ENCODE assay signal across 1 cellular context in the genomic region with DNA sequence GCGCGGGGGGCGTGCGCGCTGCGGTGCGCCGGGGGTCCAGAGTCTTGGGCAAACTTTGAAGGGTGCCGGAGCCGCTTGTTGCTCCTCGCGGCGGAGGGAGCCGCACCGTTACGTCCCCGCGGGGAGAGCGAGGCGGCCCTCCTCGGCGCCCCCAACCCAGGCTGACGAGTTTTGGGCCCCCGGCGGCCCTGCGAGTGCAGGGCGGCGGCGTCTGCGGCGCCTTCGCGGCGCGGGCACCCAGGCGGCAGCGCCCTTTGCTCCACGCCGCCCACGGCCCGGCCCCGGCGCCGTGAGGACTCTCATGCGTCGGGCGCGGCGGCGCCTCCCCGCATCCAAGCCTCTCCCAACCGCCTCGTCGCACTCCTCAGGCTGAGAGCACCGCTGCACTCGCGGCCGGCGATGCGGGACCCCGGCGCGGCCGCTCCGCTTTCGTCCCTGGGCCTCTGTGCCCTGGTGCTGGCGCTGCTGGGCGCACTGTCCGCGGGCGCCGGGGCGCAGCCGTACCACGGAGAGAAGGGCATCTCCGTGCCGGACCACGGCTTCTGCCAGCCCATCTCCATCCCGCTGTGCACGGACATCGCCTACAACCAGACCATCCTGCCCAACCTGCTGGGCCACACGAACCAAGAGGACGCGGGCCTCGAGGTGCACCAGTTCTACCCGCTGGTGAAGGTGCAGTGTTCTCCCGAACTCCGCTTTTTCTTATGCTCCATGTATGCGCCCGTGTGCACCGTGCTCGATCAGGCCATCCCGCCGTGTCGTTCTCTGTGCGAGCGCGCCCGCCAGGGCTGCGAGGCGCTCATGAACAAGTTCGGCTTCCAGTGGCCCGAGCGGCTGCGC.
A peak's percentile ranks its signal among the peaks of the same experiment; 100 is the strongest.
TF ChIP-seq lines count a peak whose summit lies in the region.

No MANE protein-coding gene starts in this region.

TF ChIP-seq in HepG2, 621 proteins besides CTCF, POLR2A, EP300 and RAD21 (continues in another document):
- TF ChIP-seq, protein P1, sequence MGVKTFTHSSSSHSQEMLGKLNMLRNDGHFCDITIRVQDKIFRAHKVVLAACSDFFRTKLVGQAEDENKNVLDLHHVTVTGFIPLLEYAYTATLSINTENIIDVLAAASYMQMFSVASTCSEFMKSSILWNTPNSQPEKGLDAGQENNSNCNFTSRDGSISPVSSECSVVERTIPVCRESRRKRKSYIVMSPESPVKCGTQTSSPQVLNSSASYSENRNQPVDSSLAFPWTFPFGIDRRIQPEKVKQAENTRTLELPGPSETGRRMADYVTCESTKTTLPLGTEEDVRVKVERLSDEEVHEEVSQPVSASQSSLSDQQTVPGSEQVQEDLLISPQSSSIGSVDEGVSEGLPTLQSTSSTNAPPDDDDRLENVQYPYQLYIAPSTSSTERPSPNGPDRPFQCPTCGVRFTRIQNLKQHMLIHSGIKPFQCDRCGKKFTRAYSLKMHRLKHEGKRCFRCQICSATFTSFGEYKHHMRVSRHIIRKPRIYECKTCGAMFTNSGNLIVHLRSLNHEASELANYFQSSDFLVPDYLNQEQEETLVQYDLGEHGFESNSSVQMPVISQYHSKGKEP (CRISPR knock-in tag; IDR thresholded peaks at IDR 0.05), result no peak
- peak; percentile 36; the same call in 1 of the 2 replicates for TF ChIP-seq POGZ (CRISPR knock-in tag; IDR thresholded peaks at IDR 0.05)
- TF ChIP-seq ZSCAN31 (CRISPR knock-in tag; IDR thresholded peaks at IDR 0.05; ENCODE audit: low read depth), result 0 out of 2 replicates have a peak, but pooled peaks have one; percentile 7
- peak; percentile 49; the same call in 1 of the 2 replicates for TF ChIP-seq ZNF776 (CRISPR knock-in tag; IDR thresholded peaks at IDR 0.05)
- TF ChIP-seq ZNF567 (CRISPR knock-in tag; IDR thresholded peaks at IDR 0.05; ENCODE audit: borderline replicate concordance), result 0 out of 2 replicates have a peak, but pooled peaks have one; percentile 19
- TF ChIP-seq ZSCAN25 (CRISPR knock-in tag; IDR thresholded peaks at IDR 0.05), result no peak
- TF ChIP-seq YEATS4 (CRISPR knock-in tag; IDR thresholded peaks at IDR 0.05; ENCODE audit: borderline replicate concordance), result no peak
- TF ChIP-seq ZIK1 (CRISPR knock-in tag; IDR thresholded peaks at IDR 0.05; ENCODE audit: borderline replicate concordance, low read depth), result 0 out of 2 replicates have a peak, but pooled peaks have one; percentile 35
- TF ChIP-seq, protein P2, sequence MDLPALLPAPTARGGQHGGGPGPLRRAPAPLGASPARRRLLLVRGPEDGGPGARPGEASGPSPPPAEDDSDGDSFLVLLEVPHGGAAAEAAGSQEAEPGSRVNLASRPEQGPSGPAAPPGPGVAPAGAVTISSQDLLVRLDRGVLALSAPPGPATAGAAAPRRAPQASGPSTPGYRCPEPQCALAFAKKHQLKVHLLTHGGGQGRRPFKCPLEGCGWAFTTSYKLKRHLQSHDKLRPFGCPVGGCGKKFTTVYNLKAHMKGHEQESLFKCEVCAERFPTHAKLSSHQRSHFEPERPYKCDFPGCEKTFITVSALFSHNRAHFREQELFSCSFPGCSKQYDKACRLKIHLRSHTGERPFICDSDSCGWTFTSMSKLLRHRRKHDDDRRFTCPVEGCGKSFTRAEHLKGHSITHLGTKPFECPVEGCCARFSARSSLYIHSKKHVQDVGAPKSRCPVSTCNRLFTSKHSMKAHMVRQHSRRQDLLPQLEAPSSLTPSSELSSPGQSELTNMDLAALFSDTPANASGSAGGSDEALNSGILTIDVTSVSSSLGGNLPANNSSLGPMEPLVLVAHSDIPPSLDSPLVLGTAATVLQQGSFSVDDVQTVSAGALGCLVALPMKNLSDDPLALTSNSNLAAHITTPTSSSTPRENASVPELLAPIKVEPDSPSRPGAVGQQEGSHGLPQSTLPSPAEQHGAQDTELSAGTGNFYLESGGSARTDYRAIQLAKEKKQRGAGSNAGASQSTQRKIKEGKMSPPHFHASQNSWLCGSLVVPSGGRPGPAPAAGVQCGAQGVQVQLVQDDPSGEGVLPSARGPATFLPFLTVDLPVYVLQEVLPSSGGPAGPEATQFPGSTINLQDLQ (CRISPR knock-in tag; IDR thresholded peaks at IDR 0.05), result 0 out of 2 replicates have a peak, but pooled peaks have one; percentile 5
- TF ChIP-seq ZNF674 (CRISPR knock-in tag; IDR thresholded peaks at IDR 0.05; ENCODE audit: low read depth), result 0 out of 2 replicates have a peak, but pooled peaks have one; percentile 72
- TF ChIP-seq ZNF468 (CRISPR knock-in tag; IDR thresholded peaks at IDR 0.05), result 0 out of 2 replicates have a peak, but pooled peaks have one; percentile 55
- peak; percentile 33 for TF ChIP-seq AGO2 (optimal IDR thresholded peaks at IDR 0.05; ENCODE audit: low read depth, low read length)
- TF ChIP-seq RFX5 (IDR thresholded peaks at IDR 0.05; ENCODE audit: low read depth, low read length), result no peak
- TF ChIP-seq, protein P3, sequence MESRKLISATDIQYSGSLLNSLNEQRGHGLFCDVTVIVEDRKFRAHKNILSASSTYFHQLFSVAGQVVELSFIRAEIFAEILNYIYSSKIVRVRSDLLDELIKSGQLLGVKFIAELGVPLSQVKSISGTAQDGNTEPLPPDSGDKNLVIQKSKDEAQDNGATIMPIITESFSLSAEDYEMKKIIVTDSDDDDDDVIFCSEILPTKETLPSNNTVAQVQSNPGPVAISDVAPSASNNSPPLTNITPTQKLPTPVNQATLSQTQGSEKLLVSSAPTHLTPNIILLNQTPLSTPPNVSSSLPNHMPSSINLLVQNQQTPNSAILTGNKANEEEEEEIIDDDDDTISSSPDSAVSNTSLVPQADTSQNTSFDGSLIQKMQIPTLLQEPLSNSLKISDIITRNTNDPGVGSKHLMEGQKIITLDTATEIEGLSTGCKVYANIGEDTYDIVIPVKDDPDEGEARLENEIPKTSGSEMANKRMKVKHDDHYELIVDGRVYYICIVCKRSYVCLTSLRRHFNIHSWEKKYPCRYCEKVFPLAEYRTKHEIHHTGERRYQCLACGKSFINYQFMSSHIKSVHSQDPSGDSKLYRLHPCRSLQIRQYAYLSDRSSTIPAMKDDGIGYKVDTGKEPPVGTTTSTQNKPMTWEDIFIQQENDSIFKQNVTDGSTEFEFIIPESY (CRISPR knock-in tag; IDR thresholded peaks at IDR 0.05), result 0 out of 2 replicates have a peak, but pooled peaks have one; percentile 49
- TF ChIP-seq, protein P4, sequence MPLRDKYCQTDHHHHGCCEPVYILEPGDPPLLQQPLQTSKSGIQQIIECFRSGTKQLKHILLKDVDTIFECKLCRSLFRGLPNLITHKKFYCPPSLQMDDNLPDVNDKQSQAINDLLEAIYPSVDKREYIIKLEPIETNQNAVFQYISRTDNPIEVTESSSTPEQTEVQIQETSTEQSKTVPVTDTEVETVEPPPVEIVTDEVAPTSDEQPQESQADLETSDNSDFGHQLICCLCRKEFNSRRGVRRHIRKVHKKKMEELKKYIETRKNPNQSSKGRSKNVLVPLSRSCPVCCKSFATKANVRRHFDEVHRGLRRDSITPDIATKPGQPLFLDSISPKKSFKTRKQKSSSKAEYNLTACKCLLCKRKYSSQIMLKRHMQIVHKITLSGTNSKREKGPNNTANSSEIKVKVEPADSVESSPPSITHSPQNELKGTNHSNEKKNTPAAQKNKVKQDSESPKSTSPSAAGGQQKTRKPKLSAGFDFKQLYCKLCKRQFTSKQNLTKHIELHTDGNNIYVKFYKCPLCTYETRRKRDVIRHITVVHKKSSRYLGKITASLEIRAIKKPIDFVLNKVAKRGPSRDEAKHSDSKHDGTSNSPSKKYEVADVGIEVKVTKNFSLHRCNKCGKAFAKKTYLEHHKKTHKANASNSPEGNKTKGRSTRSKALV (CRISPR knock-in tag; IDR thresholded peaks at IDR 0.05), result peak; percentile 94
- no peak for TF ChIP-seq ZBTB7A (CRISPR knock-in tag; IDR thresholded peaks at IDR 0.05)
- peak; percentile 87; the same call in 1 of the 2 replicates for TF ChIP-seq EZH2 (conservative IDR thresholded peaks at IDR 0.05; ENCODE audit: low read depth, low read length)
- TF ChIP-seq ZNF720 (CRISPR knock-in tag; IDR thresholded peaks at IDR 0.05), result no peak
- 0 out of 2 replicates have a peak, but pooled peaks have one; percentile 17 for TF ChIP-seq KMT2A (CRISPR knock-in tag; IDR thresholded peaks at IDR 0.05)
- TF ChIP-seq, protein P5, sequence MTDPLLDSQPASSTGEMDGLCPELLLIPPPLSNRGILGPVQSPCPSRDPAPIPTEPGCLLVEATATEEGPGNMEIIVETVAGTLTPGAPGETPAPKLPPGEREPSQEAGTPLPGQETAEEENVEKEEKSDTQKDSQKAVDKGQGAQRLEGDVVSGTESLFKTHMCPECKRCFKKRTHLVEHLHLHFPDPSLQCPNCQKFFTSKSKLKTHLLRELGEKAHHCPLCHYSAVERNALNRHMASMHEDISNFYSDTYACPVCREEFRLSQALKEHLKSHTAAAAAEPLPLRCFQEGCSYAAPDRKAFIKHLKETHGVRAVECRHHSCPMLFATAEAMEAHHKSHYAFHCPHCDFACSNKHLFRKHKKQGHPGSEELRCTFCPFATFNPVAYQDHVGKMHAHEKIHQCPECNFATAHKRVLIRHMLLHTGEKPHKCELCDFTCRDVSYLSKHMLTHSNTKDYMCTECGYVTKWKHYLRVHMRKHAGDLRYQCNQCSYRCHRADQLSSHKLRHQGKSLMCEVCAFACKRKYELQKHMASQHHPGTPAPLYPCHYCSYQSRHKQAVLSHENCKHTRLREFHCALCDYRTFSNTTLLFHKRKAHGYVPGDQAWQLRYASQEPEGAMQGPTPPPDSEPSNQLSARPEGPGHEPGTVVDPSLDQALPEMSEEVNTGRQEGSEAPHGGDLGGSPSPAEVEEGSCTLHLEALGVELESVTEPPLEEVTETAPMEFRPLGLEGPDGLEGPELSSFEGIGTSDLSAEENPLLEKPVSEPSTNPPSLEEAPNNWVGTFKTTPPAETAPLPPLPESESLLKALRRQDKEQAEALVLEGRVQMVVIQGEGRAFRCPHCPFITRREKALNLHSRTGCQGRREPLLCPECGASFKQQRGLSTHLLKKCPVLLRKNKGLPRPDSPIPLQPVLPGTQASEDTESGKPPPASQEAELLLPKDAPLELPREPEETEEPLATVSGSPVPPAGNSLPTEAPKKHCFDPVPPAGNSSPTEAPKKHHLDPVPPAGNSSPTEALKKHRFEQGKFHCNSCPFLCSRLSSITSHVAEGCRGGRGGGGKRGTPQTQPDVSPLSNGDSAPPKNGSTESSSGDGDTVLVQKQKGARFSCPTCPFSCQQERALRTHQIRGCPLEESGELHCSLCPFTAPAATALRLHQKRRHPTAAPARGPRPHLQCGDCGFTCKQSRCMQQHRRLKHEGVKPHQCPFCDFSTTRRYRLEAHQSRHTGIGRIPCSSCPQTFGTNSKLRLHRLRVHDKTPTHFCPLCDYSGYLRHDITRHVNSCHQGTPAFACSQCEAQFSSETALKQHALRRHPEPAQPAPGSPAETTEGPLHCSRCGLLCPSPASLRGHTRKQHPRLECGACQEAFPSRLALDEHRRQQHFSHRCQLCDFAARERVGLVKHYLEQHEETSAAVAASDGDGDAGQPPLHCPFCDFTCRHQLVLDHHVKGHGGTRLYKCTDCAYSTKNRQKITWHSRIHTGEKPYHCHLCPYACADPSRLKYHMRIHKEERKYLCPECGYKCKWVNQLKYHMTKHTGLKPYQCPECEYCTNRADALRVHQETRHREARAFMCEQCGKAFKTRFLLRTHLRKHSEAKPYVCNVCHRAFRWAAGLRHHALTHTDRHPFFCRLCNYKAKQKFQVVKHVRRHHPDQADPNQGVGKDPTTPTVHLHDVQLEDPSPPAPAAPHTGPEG (CRISPR knock-in tag; IDR thresholded peaks at IDR 0.05), result 0 out of 2 replicates have a peak, but pooled peaks have one; percentile 28
- 0 out of 2 replicates have a peak, but pooled peaks have one; percentile 5 for TF ChIP-seq RXRA (CRISPR knock-in tag; IDR thresholded peaks at IDR 0.05)
- TF ChIP-seq ZNF563 (CRISPR knock-in tag; IDR thresholded peaks at IDR 0.05), result 0 out of 2 replicates have a peak, but pooled peaks have one; percentile 37
- TF ChIP-seq ZNF337 (CRISPR knock-in tag; IDR thresholded peaks at IDR 0.05; ENCODE audit: borderline replicate concordance, low read depth), result no peak
- TF ChIP-seq, protein P6, sequence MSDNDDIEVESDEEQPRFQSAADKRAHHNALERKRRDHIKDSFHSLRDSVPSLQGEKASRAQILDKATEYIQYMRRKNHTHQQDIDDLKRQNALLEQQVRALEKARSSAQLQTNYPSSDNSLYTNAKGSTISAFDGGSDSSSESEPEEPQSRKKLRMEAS (IDR thresholded peaks at IDR 0.05), result peak; percentile 35
- TF ChIP-seq MYC (CRISPR knock-in tag; IDR thresholded peaks at IDR 0.05; ENCODE audit: borderline replicate concordance), result 0 out of 2 replicates have a peak, but pooled peaks have one; percentile 17
- TF ChIP-seq, protein P7, sequence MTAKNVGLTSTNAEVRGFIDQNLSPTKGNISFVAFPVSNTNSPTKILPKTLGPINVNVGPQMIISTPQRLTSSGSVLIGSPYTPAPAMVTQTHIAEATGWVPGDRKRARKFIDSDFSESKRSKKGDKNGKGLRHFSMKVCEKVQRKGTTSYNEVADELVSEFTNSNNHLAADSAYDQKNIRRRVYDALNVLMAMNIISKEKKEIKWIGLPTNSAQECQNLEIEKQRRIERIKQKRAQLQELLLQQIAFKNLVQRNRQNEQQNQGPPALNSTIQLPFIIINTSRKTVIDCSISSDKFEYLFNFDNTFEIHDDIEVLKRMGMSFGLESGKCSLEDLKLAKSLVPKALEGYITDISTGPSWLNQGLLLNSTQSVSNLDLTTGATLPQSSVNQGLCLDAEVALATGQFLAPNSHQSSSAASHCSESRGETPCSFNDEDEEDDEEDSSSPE (CRISPR knock-in tag; IDR thresholded peaks at IDR 0.05), result 0 out of 2 replicates have a peak, but pooled peaks have one; percentile 0
- 0 out of 2 replicates have a peak, but pooled peaks have one; percentile 42 for TF ChIP-seq HOXA9 (CRISPR knock-in tag; IDR thresholded peaks at IDR 0.05; ENCODE audit: borderline replicate concordance)
- TF ChIP-seq KDM5B (CRISPR knock-in tag; IDR thresholded peaks at IDR 0.05; ENCODE audit: borderline replicate concordance), result peak; percentile 49; the same call in 1 of the 2 replicates
- TF ChIP-seq PHF8 (CRISPR knock-in tag; IDR thresholded peaks at IDR 0.05), result 0 out of 2 replicates have a peak, but pooled peaks have one; percentile 10
- no peak for TF ChIP-seq SIN3B (IDR thresholded peaks at IDR 0.05; ENCODE audit: low read length)
- TF ChIP-seq, protein P8, sequence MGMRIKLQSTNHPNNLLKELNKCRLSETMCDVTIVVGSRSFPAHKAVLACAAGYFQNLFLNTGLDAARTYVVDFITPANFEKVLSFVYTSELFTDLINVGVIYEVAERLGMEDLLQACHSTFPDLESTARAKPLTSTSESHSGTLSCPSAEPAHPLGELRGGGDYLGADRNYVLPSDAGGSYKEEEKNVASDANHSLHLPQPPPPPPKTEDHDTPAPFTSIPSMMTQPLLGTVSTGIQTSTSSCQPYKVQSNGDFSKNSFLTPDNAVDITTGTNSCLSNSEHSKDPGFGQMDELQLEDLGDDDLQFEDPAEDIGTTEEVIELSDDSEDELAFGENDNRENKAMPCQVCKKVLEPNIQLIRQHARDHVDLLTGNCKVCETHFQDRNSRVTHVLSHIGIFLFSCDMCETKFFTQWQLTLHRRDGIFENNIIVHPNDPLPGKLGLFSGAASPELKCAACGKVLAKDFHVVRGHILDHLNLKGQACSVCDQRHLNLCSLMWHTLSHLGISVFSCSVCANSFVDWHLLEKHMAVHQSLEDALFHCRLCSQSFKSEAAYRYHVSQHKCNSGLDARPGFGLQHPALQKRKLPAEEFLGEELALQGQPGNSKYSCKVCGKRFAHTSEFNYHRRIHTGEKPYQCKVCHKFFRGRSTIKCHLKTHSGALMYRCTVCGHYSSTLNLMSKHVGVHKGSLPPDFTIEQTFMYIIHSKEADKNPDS (CRISPR knock-in tag; IDR thresholded peaks at IDR 0.05), result 0 out of 2 replicates have a peak, but pooled peaks have one; percentile 17
- no peak for TF ChIP-seq HMGA1 (CRISPR knock-in tag; conservative IDR thresholded peaks at IDR 0.05)
- TF ChIP-seq, protein P9, sequence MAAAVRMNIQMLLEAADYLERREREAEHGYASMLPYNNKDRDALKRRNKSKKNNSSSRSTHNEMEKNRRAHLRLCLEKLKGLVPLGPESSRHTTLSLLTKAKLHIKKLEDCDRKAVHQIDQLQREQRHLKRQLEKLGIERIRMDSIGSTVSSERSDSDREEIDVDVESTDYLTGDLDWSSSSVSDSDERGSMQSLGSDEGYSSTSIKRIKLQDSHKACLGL (CRISPR knock-in tag; IDR thresholded peaks at IDR 0.05), result peak; percentile 39; the same call in 1 of the 2 replicates
